Comparison of ENCODE assay signal across 8 cellular contexts in the genomic region with DNA sequence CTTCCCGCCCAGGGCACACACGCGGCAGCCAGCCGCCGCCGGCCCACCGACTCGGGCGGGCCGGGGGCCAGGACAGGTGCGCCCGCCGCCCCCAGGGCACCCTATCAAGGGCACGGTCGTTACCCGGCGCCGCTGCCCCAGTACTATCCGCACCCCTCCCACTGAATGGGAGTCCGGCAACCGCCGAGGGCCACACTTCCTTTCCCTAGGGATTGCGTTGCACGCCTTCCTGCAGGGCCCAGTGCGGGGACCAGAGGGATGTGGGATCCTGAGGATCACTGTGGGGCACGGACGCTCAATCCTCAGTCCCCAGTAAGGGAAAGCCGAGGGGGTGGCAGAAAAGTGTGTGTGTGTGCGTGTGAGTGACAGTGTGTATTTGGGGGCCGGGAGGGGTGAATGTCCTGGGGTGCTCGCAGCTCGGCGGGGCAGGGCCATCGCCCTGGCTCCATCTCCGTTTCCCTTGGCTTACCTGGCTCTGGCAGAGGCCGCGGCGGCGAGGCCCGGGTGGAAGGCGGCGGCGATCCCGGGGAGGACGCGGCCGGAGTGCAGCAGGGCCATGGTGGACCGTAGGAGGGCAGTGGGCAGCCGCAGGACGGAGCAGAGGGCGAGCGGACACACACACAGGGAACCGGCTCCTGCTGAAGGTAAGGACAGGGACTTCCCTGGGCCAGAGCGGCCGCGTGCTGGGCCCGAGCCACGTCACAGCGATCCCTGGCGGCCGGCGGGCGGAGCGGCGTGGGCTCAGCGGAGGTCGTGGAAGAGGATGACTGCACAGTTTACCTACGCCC. TPM values are rescaled to one million over a fixed set of nuclear protein-coding genes. Genes with fewer than 3 reads are reported as not detected.
DNase-seq lines count a peak whose midpoint lies in the region; ATAC-seq and TF ChIP-seq lines count a peak whose summit lies in the region.

TSS of gene GOT2 (minus strand) at position 646 of the 788 bp plus-strand sequence. CDS start at position 558, 88 bp downstream.

- peak within 1 kb of the TSS; percentile 98 for H3K4me3 ChIP-seq in neural cell (ENCODE audit: low read length)
- H3K4me3 ChIP-seq in stomach = peak within 1 kb of the TSS; percentile 83 to 98 (median 86)

- TF ChIP-seq EP300 in neural cell (conservative IDR thresholded peaks at IDR 0.05; ENCODE audit: poor library complexity, severe bottlenecking) (peak; percentile 26), stomach (IDR thresholded peaks at IDR 0.05) (no peak)

- no peaks in the 10 kb centered on the region for H3K9me2 ChIP-seq in neural cell (ENCODE audit: insufficient read depth, low read length)

- no peaks in the 10 kb centered on the region for H3K27me3 ChIP-seq in neural cell (ENCODE audit: insufficient read depth, low read depth, low read length)
- H3K27me3 ChIP-seq in stomach = no peaks in the 10 kb centered on the region

- no peaks in the 10 kb centered on the region for H3K9me3 ChIP-seq in KOPT-K1 (ENCODE audit: insufficient read depth, low read length, poor library complexity, severe bottlenecking)
- no peaks in the 10 kb centered on the region for H3K9me3 ChIP-seq in neural cell (ENCODE audit: low read length)
- no peaks in the 10 kb centered on the region for H3K9me3 ChIP-seq in stomach

- no peaks in the 10 kb centered on the region for H3F3A ChIP-seq in neural cell (ENCODE audit: insufficient read depth, low read length, poor library complexity, severe bottlenecking)

- peak within 1 kb of the TSS; percentile 88 for H3K9ac ChIP-seq in neural cell (ENCODE audit: low read length)

- peaks cover 28% of the 10 kb centered on the region for H3K79me2 ChIP-seq in neural cell (replicated peaks; ENCODE audit: insufficient read depth, low read length)

- intact Hi-C loops in stomach (cut with DNase I; ENCODE audit: low total_unique reads) = no loop called here

- peaks cover 8 to 34% (median 26%) of the 10 kb centered on the region in 4 donors for H3K4me1 ChIP-seq in stomach

- DNase-seq in Daoy (ENCODE audit: low read depth) (peak; percentile 90), RPMI7951 (ENCODE audit: low read depth) (peak; percentile 84), fibroblast of the conjunctiva (ENCODE audit: low read depth) (peak; percentile 67), stomach (peak; percentile 83)
- DNase-seq in activated T-helper 9 cell treated with anti-CD3 and anti-CD28 coated beads, Interleukin-2, amount 50 U/mL, for 16 hours (ENCODE audit: low read depth) = peak; percentile 76

- H4K20me1 ChIP-seq in neural cell (ENCODE audit: insufficient read depth) = no peaks in the 10 kb centered on the region

- H2AFZ ChIP-seq in neural cell (ENCODE audit: low read depth, low read length) = peak within 1 kb of the TSS; percentile 95

- TF ChIP-seq POLR2A in stomach (IDR thresholded peaks at IDR 0.05) = no peak

- peak; percentile 43 for TF ChIP-seq RAD21 in neural cell (conservative IDR thresholded peaks at IDR 0.05)

- TF ChIP-seq CTCF in neural cell (IDR thresholded peaks at IDR 0.05; ENCODE audit: poor library complexity, severe bottlenecking) (peak; percentile 96), stomach (IDR thresholded peaks at IDR 0.05) (peak in 5 of 7 experiments; percentile 70 to 86 (median 84))

- peak within 1 kb of the TSS; percentile 96 for H3K4me2 ChIP-seq in neural cell (ENCODE audit: low read length)

- peak; percentile 91 for ATAC-seq in GM21786 (IDR thresholded peaks at IDR 0.05; ENCODE audit: unreplicated experiment)

- H3K27ac ChIP-seq in KOPT-K1 (ENCODE audit: low read depth, low read length, poor library complexity, severe bottlenecking) (peak within 1 kb of the TSS; percentile 77), neural cell (ENCODE audit: low read length) (peak within 1 kb of the TSS; percentile 72), stomach (peak within 1 kb of the TSS; percentile 80 to 90 (median 87))

- WGBS in stomach, 5 donors = 0 to 1% (median 1%) methylated on average over 36 to 68 of the region's 68 CpGs

- H3K36me3 ChIP-seq in KOPT-K1 (ENCODE audit: insufficient read depth, low read length) (peaks cover 30% of the 10 kb centered on the region), neural cell (ENCODE audit: insufficient read depth, low read length) (no peaks in the 10 kb centered on the region), stomach (peaks cover 0 to 6% (median 0%) of the 10 kb centered on the region in 4 donors)

TF ChIP-seq in neural cell, 6 proteins besides CTCF, POLR2A, EP300 and RAD21:
- TF ChIP-seq SMC3 (conservative IDR thresholded peaks at IDR 0.05; ENCODE audit: poor library complexity) = peak; percentile 57
- peak; percentile 93 for TF ChIP-seq POLR2AphosphoS5 (IDR thresholded peaks at IDR 0.05)
- TF ChIP-seq, protein P1, sequence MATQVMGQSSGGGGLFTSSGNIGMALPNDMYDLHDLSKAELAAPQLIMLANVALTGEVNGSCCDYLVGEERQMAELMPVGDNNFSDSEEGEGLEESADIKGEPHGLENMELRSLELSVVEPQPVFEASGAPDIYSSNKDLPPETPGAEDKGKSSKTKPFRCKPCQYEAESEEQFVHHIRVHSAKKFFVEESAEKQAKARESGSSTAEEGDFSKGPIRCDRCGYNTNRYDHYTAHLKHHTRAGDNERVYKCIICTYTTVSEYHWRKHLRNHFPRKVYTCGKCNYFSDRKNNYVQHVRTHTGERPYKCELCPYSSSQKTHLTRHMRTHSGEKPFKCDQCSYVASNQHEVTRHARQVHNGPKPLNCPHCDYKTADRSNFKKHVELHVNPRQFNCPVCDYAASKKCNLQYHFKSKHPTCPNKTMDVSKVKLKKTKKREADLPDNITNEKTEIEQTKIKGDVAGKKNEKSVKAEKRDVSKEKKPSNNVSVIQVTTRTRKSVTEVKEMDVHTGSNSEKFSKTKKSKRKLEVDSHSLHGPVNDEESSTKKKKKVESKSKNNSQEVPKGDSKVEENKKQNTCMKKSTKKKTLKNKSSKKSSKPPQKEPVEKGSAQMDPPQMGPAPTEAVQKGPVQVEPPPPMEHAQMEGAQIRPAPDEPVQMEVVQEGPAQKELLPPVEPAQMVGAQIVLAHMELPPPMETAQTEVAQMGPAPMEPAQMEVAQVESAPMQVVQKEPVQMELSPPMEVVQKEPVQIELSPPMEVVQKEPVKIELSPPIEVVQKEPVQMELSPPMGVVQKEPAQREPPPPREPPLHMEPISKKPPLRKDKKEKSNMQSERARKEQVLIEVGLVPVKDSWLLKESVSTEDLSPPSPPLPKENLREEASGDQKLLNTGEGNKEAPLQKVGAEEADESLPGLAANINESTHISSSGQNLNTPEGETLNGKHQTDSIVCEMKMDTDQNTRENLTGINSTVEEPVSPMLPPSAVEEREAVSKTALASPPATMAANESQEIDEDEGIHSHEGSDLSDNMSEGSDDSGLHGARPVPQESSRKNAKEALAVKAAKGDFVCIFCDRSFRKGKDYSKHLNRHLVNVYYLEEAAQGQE (IDR thresholded peaks at IDR 0.05; ENCODE audit: borderline replicate concordance) = no peak
- TF ChIP-seq MXI1 (conservative IDR thresholded peaks at IDR 0.05; ENCODE audit: poor library complexity, severe bottlenecking) = peak; percentile 75
- TF ChIP-seq TAF1 (IDR thresholded peaks at IDR 0.05; ENCODE audit: low read depth) = peak; percentile 63
- TF ChIP-seq EZH2 (IDR thresholded peaks at IDR 0.05; ENCODE audit: borderline replicate concordance, insufficient read depth, low read length, poor library complexity, severe bottlenecking) = no peak

RNA-seq across cellular contexts. Expression of gene GOT2, which starts in this region (rescaled TPM):
- 54.3 and 56.5 TPM in 2 replicates for total RNA-seq in Daoy (2014; rRNA removed; shearing (Covaris generic))
- 49.3 and 58.6 TPM in 2 replicates for total RNA-seq in RPMI7951 (2014; rRNA removed; shearing (Covaris generic))
- polyA plus RNA-seq in neural cell (44.7 and 55.6 TPM in 2 replicates), stomach (10 to 100 TPM; 43.7 to 60.3 (median 52.2) TPM)
- 53.8 and 65.1 TPM in 2 replicates for polyA minus RNA-seq in neural cell
- total RNA-seq in stomach = 10 to 100 TPM; 45.7 to 96.9 (median 72.9) TPM

Comparison
In these comparisons a context has a peak if more than half of its experiments do, and no peak if none do; other contexts are left out.
1. Peak in every context shown above with its lines: DNase-seq, ATAC-seq, H3K4me3 ChIP-seq and H3K27ac ChIP-seq.